20 cellular contexts compared by ENCODE assay signal in the genomic region with DNA sequence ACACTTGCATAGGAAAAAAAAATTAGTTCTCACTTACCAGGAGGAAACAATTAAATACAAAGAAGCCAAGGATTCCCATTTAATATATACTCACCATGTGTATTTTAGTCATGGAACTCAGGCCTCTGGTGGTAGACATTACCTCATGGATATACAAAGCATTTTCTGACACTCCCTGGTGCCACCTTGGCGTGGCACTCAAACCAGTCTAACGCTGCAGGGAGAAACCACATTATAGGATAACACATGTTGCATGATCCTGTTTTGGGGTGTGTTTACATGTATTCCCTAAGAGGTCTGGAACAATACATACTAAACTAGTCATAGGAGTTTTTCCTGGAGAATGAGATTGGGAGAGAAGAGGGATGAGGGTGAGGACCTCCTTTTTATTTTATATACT.
"Had no signal": no experiment of that assay in that cellular context is flagged by ENCODE, and none has a peak within 500 bp of the region (broad histone marks: within the 10 kb centered on the region; RNA-seq: fewer than 3 reads in every experiment).

No MANE protein-coding gene starts in this region.

- DNase-seq: activated B cell treated with CpG ODN at 0.5 μM for 24 hours; activated CD4-positive, alpha-beta T cell treated with anti-CD3 and anti-CD28 coated beads, Interleukin-2, amount 10 ng/mL, durations not matched to agents 24 days and 14 days; activated CD8-positive, alpha-beta T cell treated with anti-CD3 and anti-CD28 coated beads for 36 hours; activated naive CD4-positive, alpha-beta T cell treated with Interleukin-2 at 50 U/mL for 16 hours; activated naive CD8-positive, alpha-beta T cell treated with anti-CD3 and anti-CD28 coated beads, Interleukin-2, amount 10 ng/mL, durations not matched to agents 7 days and 5 days; activated T-cell treated with anti-CD3 and anti-CD28 coated beads, Interleukin-2, amount 50 U/mL, for 24 hours; body of pancreas; central memory CD4-positive, alpha-beta T cell; dorsolateral prefrontal cortex; hypothalamus; islet precursor cell; lower lobe of right lung; stimulated activated CD4-positive, alpha-beta T cell treated with anti-CD3 and anti-CD28 coated beads, Interleukin-2, amount 100 ng/mL, for 24 hours; stimulated activated naive CD8-positive, alpha-beta T cell treated with anti-CD3 and anti-CD28 coated beads, Interleukin-15, Interleukin-2, amounts not matched to agents 100 U/mL and 50 U/mL, for 24 hours had no signal

- H3K36me3 Mint-ChIP-seq: type B pancreatic cell had no signal

- H3K9me3 Mint-ChIP-seq: activated B cell treated with CpG ODN at 0.5 μM for 24 hours; activated CD4-positive, alpha-beta T cell treated with anti-CD3 and anti-CD28 coated beads, Interleukin-2, amount 10 ng/mL, durations not matched to agents 24 days and 14 days; activated CD8-positive, alpha-beta T cell treated with anti-CD3 and anti-CD28 coated beads for 36 hours; activated naive CD8-positive, alpha-beta T cell treated with anti-CD3 and anti-CD28 coated beads, Interleukin-2, amount 10 ng/mL, durations not matched to agents 7 days and 5 days; activated T-cell treated with anti-CD3 and anti-CD28 coated beads, Interleukin-2, amount 50 U/mL, for 24 hours; activated T-helper 2 cell treated with anti-CD3 and anti-CD28 coated beads, Interferon-gamma antibody, Interleukin-2, Interleukin-4, amounts not matched to agents 10 μg/mL and 5 μg/mL and 100 μg/mL, durations not matched to agents 14 hours and 24 hours and 36 hours; nephron; type B pancreatic cell had no signal

- H3K27me3 ChIP-seq: body of pancreas, dorsolateral prefrontal cortex had no signal

- H3K27me3 Mint-ChIP-seq: activated B cell treated with CpG ODN at 0.5 μM for 24 hours; activated CD4-positive, alpha-beta T cell treated with anti-CD3 and anti-CD28 coated beads, Interleukin-2, amount 10 ng/mL, durations not matched to agents 24 days and 14 days; activated CD8-positive, alpha-beta T cell treated with anti-CD3 and anti-CD28 coated beads for 36 hours; activated naive CD8-positive, alpha-beta T cell treated with anti-CD3 and anti-CD28 coated beads, Interleukin-2, amount 10 ng/mL, durations not matched to agents 7 days and 5 days; activated T-cell treated with anti-CD3 and anti-CD28 coated beads, Interleukin-2, amount 50 U/mL, for 24 hours; progenitor cell of endocrine pancreas; type B pancreatic cell had no signal

- ATAC-seq: activated CD8-positive, alpha-beta T cell treated with anti-CD3 and anti-CD28 coated beads for 36 hours; body of pancreas; lower lobe of right lung; stimulated activated naive CD8-positive, alpha-beta T cell treated with anti-CD3 and anti-CD28 coated beads, Interleukin-15, Interleukin-2, amounts not matched to agents 100 U/mL and 50 U/mL, for 24 hours had no signal

- H3K4me3 Mint-ChIP-seq: activated B cell treated with CpG ODN at 0.5 μM for 24 hours; activated CD4-positive, alpha-beta T cell treated with anti-CD3 and anti-CD28 coated beads, Interleukin-2, amount 10 ng/mL, durations not matched to agents 24 days and 14 days; activated CD8-positive, alpha-beta T cell treated with anti-CD3 and anti-CD28 coated beads for 36 hours; activated naive CD8-positive, alpha-beta T cell treated with anti-CD3 and anti-CD28 coated beads, Interleukin-2, amount 10 ng/mL, durations not matched to agents 7 days and 5 days; activated T-cell treated with anti-CD3 and anti-CD28 coated beads, Interleukin-2, amount 50 U/mL, for 24 hours; type B pancreatic cell had no signal

- H3K9me3 ChIP-seq: body of pancreas, lower lobe of right lung had no signal

- H3K27ac ChIP-seq: body of pancreas, dorsolateral prefrontal cortex, lower lobe of right lung had no signal

- H3K27ac Mint-ChIP-seq: activated B cell treated with CpG ODN at 0.5 μM for 24 hours; activated CD4-positive, alpha-beta T cell treated with anti-CD3 and anti-CD28 coated beads, Interleukin-2, amount 10 ng/mL, durations not matched to agents 24 days and 14 days; activated CD8-positive, alpha-beta T cell treated with anti-CD3 and anti-CD28 coated beads for 36 hours; activated naive CD8-positive, alpha-beta T cell treated with anti-CD3 and anti-CD28 coated beads, Interleukin-2, amount 10 ng/mL, durations not matched to agents 7 days and 5 days; activated T-cell treated with anti-CD3 and anti-CD28 coated beads, Interleukin-2, amount 50 U/mL, for 24 hours; activated T-helper 2 cell treated with anti-CD3 and anti-CD28 coated beads, Interferon-gamma antibody, Interleukin-2, Interleukin-4, amounts not matched to agents 10 μg/mL and 5 μg/mL and 100 μg/mL, durations not matched to agents 14 hours and 24 hours and 36 hours; nephron; progenitor cell of endocrine pancreas; type B pancreatic cell had no signal

- H3K36me3 ChIP-seq: lower lobe of right lung had no signal

- FAIRE-seq: colon, frontal cortex had no signal

- H3K4me3 ChIP-seq: body of pancreas, dorsolateral prefrontal cortex, lower lobe of right lung had no signal
